ENCODE assay signal across 1 cellular context in the genomic region with DNA sequence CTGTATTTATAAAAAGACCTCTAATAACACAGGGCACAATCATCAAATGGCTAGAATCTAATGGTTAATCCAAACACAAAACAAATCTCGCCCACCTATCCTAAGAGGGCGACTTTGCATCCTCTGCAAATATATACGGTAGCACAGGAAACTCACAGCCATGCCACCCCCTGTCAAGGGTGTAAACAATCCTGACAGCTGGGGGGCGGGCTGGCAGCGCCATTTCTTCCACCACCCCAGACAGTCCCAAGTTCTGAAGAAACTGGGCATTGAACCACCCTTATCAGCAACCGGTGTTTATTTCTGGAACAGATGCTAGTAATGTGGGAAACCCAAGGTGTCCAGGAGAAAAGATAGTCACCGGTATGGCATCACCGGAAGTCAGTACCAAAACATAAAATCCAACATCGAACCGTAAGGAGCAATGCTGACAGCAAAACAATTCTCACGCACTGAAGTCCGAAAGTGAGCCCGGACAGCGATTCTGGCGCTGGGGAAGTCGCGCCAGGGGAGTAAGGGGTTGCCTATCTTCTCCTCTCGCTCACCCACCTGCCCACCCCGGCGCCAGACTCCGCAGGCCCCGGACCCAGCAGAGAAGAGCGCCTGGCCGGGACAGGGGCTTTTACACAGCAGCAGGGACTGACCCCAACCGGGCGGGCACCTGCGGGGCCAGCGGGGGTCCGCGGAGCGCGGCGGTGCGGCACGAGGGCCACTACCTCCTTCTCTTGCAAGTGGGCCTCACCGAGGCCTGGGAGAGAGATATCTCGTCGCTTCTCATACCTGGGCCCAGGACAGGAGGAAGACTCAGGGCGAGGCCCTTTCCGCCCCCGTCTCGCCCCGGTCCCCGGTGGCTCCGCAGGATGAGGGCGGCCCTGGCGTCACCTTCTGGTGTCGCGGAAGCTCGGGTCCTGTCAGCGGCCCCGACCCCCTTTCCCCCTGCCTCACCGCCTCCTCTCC.
TF ChIP-seq lines count a peak whose summit lies in the region.

No MANE protein-coding gene starts in this region.

TF ChIP-seq in HepG2, 621 proteins besides CTCF, POLR2A, EP300 and RAD21 (continued from another document and continues in another):
- no peak for TF ChIP-seq CBX2 (IDR thresholded peaks at IDR 0.05; ENCODE audit: low read depth, low read length)
- TF ChIP-seq CBX2 (CRISPR knock-in tag; IDR thresholded peaks at IDR 0.05; ENCODE audit: low read depth): no peak
- no peak for TF ChIP-seq ZKSCAN8 (CRISPR knock-in tag; IDR thresholded peaks at IDR 0.05; ENCODE audit: borderline replicate concordance)
- no peak for TF ChIP-seq TBX3 (IDR thresholded peaks at IDR 0.05; ENCODE audit: borderline replicate concordance)
- TF ChIP-seq, protein P1, sequence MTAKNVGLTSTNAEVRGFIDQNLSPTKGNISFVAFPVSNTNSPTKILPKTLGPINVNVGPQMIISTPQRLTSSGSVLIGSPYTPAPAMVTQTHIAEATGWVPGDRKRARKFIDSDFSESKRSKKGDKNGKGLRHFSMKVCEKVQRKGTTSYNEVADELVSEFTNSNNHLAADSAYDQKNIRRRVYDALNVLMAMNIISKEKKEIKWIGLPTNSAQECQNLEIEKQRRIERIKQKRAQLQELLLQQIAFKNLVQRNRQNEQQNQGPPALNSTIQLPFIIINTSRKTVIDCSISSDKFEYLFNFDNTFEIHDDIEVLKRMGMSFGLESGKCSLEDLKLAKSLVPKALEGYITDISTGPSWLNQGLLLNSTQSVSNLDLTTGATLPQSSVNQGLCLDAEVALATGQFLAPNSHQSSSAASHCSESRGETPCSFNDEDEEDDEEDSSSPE (CRISPR knock-in tag; IDR thresholded peaks at IDR 0.05): no peak
- 0 out of 2 replicates have a peak, but pooled peaks have one; percentile 29 for TF ChIP-seq ZNF510 (CRISPR knock-in tag; IDR thresholded peaks at IDR 0.05; ENCODE audit: low read depth)
- TF ChIP-seq ZSCAN22 (CRISPR knock-in tag; IDR thresholded peaks at IDR 0.05): no peak; the same call in 1 of the 2 replicates
- TF ChIP-seq, protein P2, sequence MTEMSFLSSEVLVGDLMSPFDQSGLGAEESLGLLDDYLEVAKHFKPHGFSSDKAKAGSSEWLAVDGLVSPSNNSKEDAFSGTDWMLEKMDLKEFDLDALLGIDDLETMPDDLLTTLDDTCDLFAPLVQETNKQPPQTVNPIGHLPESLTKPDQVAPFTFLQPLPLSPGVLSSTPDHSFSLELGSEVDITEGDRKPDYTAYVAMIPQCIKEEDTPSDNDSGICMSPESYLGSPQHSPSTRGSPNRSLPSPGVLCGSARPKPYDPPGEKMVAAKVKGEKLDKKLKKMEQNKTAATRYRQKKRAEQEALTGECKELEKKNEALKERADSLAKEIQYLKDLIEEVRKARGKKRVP (CRISPR knock-in tag; IDR thresholded peaks at IDR 0.05): no peak
- TF ChIP-seq ZNF232 (CRISPR knock-in tag; IDR thresholded peaks at IDR 0.05; ENCODE audit: borderline replicate concordance): no peak
- no peak for TF ChIP-seq SP1 (IDR thresholded peaks at IDR 0.05)
- TF ChIP-seq SP1 (CRISPR knock-in tag; IDR thresholded peaks at IDR 0.05): no peak
- TF ChIP-seq ZSCAN9 (CRISPR knock-in tag; IDR thresholded peaks at IDR 0.05; ENCODE audit: borderline replicate concordance): no peak
- no peak for TF ChIP-seq MIER2 (CRISPR knock-in tag; IDR thresholded peaks at IDR 0.05)
- TF ChIP-seq SAFB2 (CRISPR knock-in tag; IDR thresholded peaks at IDR 0.05; ENCODE audit: borderline replicate concordance, low read depth): no peak
- TF ChIP-seq MED13 (CRISPR knock-in tag; IDR thresholded peaks at IDR 0.05): no peak
- TF ChIP-seq SNAI1 (CRISPR knock-in tag; IDR thresholded peaks at IDR 0.05; ENCODE audit: borderline replicate concordance): no peak
- TF ChIP-seq EHMT2 (IDR thresholded peaks at IDR 0.05; ENCODE audit: borderline replicate concordance, low read depth, low read length): no peak
- no peak for TF ChIP-seq MIER3 (CRISPR knock-in tag; IDR thresholded peaks at IDR 0.05; ENCODE audit: borderline replicate concordance)
- no peak for TF ChIP-seq SKI (IDR thresholded peaks at IDR 0.05; ENCODE audit: partially characterized antibody)
- TF ChIP-seq ZNF879 (CRISPR knock-in tag; IDR thresholded peaks at IDR 0.05): no peak
- no peak for TF ChIP-seq XBP1 (CRISPR knock-in tag; IDR thresholded peaks at IDR 0.05)
- no peak for TF ChIP-seq MEIS1 (CRISPR knock-in tag; IDR thresholded peaks at IDR 0.05; ENCODE audit: borderline replicate concordance)
- no peak for TF ChIP-seq STAT5B (CRISPR knock-in tag; IDR thresholded peaks at IDR 0.05)
- no peak for TF ChIP-seq ZNF33A (CRISPR knock-in tag; IDR thresholded peaks at IDR 0.05; ENCODE audit: borderline replicate concordance)
- TF ChIP-seq, protein P3, sequence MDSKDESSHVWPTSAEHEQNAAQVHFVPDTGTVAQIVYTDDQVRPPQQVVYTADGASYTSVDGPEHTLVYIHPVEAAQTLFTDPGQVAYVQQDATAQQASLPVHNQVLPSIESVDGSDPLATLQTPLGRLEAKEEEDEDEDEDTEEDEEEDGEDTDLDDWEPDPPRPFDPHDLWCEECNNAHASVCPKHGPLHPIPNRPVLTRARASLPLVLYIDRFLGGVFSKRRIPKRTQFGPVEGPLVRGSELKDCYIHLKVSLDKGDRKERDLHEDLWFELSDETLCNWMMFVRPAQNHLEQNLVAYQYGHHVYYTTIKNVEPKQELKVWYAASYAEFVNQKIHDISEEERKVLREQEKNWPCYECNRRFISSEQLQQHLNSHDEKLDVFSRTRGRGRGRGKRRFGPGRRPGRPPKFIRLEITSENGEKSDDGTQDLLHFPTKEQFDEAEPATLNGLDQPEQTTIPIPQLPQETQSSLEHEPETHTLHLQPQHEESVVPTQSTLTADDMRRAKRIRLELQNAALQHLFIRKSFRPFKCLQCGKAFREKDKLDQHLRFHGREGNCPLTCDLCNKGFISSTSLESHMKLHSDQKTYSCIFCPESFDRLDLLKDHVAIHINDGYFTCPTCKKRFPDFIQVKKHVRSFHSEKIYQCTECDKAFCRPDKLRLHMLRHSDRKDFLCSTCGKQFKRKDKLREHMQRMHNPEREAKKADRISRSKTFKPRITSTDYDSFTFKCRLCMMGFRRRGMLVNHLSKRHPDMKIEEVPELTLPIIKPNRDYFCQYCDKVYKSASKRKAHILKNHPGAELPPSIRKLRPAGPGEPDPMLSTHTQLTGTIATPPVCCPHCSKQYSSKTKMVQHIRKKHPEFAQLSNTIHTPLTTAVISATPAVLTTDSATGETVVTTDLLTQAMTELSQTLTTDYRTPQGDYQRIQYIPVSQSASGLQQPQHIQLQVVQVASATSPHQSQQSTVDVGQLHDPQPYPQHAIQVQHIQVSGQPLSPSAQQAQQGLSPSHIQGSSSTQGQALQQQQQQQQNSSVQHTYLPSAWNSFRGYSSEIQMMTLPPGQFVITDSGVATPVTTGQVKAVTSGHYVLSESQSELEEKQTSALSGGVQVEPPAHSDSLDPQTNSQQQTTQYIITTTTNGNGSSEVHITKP (CRISPR knock-in tag; IDR thresholded peaks at IDR 0.05; ENCODE audit: low read depth): no peak
- TF ChIP-seq RFX3 (CRISPR knock-in tag; IDR thresholded peaks at IDR 0.05): no peak
- no peak for TF ChIP-seq POGZ (CRISPR knock-in tag; IDR thresholded peaks at IDR 0.05)
- TF ChIP-seq HNRNPH1 (optimal IDR thresholded peaks at IDR 0.05; ENCODE audit: low read depth, low read length): no peak
- TF ChIP-seq, protein P4, sequence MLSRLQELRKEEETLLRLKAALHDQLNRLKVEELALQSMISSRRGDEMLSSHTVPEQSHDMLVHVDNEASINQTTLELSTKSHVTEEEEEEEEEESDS (CRISPR knock-in tag; IDR thresholded peaks at IDR 0.05; ENCODE audit: borderline replicate concordance): no peak
- TF ChIP-seq ZNF672 (CRISPR knock-in tag; IDR thresholded peaks at IDR 0.05): no peak
- no peak for TF ChIP-seq ZMYM2 (CRISPR knock-in tag; IDR thresholded peaks at IDR 0.05)
- TF ChIP-seq, protein P5, sequence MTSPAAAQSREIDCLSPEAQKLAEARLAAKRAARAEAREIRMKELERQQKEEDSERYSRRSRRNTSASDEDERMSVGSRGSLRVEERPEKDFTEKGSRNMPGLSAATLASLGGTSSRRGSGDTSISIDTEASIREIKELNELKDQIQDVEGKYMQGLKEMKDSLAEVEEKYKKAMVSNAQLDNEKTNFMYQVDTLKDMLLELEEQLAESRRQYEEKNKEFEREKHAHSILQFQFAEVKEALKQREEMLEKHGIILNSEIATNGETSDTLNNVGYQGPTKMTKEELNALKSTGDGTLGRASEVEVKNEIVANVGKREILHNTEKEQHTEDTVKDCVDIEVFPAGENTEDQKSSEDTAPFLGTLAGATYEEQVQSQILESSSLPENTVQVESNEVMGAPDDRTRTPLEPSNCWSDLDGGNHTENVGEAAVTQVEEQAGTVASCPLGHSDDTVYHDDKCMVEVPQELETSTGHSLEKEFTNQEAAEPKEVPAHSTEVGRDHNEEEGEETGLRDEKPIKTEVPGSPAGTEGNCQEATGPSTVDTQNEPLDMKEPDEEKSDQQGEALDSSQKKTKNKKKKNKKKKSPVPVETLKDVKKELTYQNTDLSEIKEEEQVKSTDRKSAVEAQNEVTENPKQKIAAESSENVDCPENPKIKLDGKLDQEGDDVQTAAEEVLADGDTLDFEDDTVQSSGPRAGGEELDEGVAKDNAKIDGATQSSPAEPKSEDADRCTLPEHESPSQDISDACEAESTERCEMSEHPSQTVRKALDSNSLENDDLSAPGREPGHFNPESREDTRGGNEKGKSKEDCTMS (CRISPR knock-in tag; conservative IDR thresholded peaks at IDR 0.05): no peak
- TF ChIP-seq, protein P6, sequence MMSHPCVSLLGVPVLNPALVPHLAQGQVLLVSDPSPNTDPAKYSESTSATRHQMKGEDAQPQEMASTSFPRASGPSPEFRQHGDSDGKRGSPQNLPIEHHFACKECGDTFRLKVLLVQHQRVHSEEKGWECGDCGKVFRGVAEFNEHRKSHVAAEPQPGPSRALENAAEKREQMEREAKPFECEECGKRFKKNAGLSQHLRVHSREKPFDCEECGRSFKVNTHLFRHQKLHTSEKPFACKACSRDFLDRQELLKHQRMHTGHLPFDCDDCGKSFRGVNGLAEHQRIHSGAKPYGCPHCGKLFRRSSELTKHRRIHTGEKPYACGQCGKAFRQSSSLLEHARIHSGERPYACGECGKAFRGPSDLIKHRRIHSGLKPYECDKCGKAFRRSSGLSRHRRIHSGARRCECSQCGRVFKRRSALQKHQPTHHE (CRISPR knock-in tag; IDR thresholded peaks at IDR 0.05; ENCODE audit: borderline replicate concordance): no peak
- TF ChIP-seq ZNF441 (CRISPR knock-in tag; IDR thresholded peaks at IDR 0.05; ENCODE audit: borderline replicate concordance): no peak
- TF ChIP-seq, protein P7, sequence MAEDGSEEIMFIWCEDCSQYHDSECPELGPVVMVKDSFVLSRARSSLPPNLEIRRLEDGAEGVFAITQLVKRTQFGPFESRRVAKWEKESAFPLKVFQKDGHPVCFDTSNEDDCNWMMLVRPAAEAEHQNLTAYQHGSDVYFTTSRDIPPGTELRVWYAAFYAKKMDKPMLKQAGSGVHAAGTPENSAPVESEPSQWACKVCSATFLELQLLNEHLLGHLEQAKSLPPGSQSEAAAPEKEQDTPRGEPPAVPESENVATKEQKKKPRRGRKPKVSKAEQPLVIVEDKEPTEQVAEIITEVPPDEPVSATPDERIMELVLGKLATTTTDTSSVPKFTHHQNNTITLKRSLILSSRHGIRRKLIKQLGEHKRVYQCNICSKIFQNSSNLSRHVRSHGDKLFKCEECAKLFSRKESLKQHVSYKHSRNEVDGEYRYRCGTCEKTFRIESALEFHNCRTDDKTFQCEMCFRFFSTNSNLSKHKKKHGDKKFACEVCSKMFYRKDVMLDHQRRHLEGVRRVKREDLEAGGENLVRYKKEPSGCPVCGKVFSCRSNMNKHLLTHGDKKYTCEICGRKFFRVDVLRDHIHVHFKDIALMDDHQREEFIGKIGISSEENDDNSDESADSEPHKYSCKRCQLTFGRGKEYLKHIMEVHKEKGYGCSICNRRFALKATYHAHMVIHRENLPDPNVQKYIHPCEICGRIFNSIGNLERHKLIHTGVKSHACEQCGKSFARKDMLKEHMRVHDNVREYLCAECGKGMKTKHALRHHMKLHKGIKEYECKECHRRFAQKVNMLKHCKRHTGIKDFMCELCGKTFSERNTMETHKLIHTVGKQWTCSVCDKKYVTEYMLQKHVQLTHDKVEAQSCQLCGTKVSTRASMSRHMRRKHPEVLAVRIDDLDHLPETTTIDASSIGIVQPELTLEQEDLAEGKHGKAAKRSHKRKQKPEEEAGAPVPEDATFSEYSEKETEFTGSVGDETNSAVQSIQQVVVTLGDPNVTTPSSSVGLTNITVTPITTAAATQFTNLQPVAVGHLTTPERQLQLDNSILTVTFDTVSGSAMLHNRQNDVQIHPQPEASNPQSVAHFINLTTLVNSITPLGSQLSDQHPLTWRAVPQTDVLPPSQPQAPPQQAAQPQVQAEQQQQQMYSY (CRISPR knock-in tag; IDR thresholded peaks at IDR 0.05): no peak
- TF ChIP-seq, protein P8, sequence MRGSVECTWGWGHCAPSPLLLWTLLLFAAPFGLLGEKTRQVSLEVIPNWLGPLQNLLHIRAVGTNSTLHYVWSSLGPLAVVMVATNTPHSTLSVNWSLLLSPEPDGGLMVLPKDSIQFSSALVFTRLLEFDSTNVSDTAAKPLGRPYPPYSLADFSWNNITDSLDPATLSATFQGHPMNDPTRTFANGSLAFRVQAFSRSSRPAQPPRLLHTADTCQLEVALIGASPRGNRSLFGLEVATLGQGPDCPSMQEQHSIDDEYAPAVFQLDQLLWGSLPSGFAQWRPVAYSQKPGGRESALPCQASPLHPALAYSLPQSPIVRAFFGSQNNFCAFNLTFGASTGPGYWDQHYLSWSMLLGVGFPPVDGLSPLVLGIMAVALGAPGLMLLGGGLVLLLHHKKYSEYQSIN (CRISPR knock-in tag; IDR thresholded peaks at IDR 0.05; ENCODE audit: borderline replicate concordance): no peak
- TF ChIP-seq, protein P9, sequence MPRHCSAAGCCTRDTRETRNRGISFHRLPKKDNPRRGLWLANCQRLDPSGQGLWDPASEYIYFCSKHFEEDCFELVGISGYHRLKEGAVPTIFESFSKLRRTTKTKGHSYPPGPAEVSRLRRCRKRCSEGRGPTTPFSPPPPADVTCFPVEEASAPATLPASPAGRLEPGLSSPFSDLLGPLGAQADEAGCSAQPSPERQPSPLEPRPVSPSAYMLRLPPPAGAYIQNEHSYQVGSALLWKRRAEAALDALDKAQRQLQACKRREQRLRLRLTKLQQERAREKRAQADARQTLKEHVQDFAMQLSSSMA (CRISPR knock-in tag; IDR thresholded peaks at IDR 0.05): no peak
- no peak for TF ChIP-seq KLF12 (CRISPR knock-in tag; IDR thresholded peaks at IDR 0.05; ENCODE audit: borderline replicate concordance)
- no peak for TF ChIP-seq KAT8 (CRISPR knock-in tag; IDR thresholded peaks at IDR 0.05)
- TF ChIP-seq, protein P10, sequence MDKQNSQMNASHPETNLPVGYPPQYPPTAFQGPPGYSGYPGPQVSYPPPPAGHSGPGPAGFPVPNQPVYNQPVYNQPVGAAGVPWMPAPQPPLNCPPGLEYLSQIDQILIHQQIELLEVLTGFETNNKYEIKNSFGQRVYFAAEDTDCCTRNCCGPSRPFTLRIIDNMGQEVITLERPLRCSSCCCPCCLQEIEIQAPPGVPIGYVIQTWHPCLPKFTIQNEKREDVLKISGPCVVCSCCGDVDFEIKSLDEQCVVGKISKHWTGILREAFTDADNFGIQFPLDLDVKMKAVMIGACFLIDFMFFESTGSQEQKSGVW (CRISPR knock-in tag; IDR thresholded peaks at IDR 0.05; ENCODE audit: borderline replicate concordance): no peak
- no peak for TF ChIP-seq NFE2L1 (CRISPR knock-in tag; IDR thresholded peaks at IDR 0.05; ENCODE audit: borderline replicate concordance)
- TF ChIP-seq RNF2 (conservative IDR thresholded peaks at IDR 0.05; ENCODE audit: low read depth): no peak
- no peak for TF ChIP-seq SALL2 (CRISPR knock-in tag; IDR thresholded peaks at IDR 0.05)
- no peak for TF ChIP-seq ZNF589 (CRISPR knock-in tag; conservative IDR thresholded peaks at IDR 0.05)
- no peak for TF ChIP-seq ONECUT2 (CRISPR knock-in tag; IDR thresholded peaks at IDR 0.05)
- TF ChIP-seq ZNF10 (CRISPR knock-in tag; IDR thresholded peaks at IDR 0.05; ENCODE audit: borderline replicate concordance, low read depth): no peak
- no peak for TF ChIP-seq NRL (CRISPR knock-in tag; IDR thresholded peaks at IDR 0.05; ENCODE audit: borderline replicate concordance)
- TF ChIP-seq ZNF629 (CRISPR knock-in tag; conservative IDR thresholded peaks at IDR 0.05): no peak
